26 cellular contexts compared by ENCODE assay signal in genomic region chr22:50686794-50687193, GRCh38. TPM values are rescaled to one million over a fixed set of nuclear protein-coding genes. Genes with fewer than 3 reads are reported as not detected.
DNase-seq lines count a peak whose midpoint lies in the region; ATAC-seq, FAIRE-seq and TF ChIP-seq lines count a peak whose summit lies in the region.
"Had no signal": no experiment of that assay in that cellular context is flagged by ENCODE, and none has a peak within 500 bp of the region (broad histone marks: within the 10 kb centered on the region; RNA-seq: fewer than 3 reads in every experiment).

No MANE protein-coding gene starts in this region.

- CTCF ChIA-PET in activated naive CD4-positive, alpha-beta T cell treated with anti-CD3 and anti-CD28 coated beads for 36 hours (lab: Charles Lee): no interaction called here

- no peak for ATAC-seq in left ventricle myocardium superior
- no peak for ATAC-seq in HG03159 (IDR thresholded peaks at IDR 0.05; ENCODE audit: unreplicated experiment)

- H2AFZ ChIP-seq in osteoblast (ENCODE audit: low read length): no peak overlapping the region

- peaks cover 3% of the 10 kb centered on the region for H3K27me3 Mint-ChIP-seq in activated naive CD4-positive, alpha-beta T cell treated with anti-CD3 and anti-CD28 coated beads for 36 hours (ENCODE audit: low read depth)

- no peak for TF ChIP-seq CTCF in osteoblast (IDR thresholded peaks at IDR 0.05; ENCODE audit: extremely low read depth, low read depth, low read length)
- no peak for TF ChIP-seq CTCF in D721Med (IDR thresholded peaks at IDR 0.05; ENCODE audit: insufficient read depth, missing control alignments)

- H3K4me3 Mint-ChIP-seq in activated naive CD4-positive, alpha-beta T cell treated with anti-CD3 and anti-CD28 coated beads for 36 hours: no peak overlapping the region
- H3K4me3 Mint-ChIP-seq: CD8-positive, alpha-beta memory T cell had no signal

- intact Hi-C loops in cardiac septum (cut with DNase I) (no loop called here), left ventricle myocardium superior (cut with micrococcal nuclease) (no loop called here)
- intact Hi-C loops in activated naive CD4-positive, alpha-beta T cell treated with anti-CD3 and anti-CD28 coated beads for 36 hours (cut with micrococcal nuclease): no loop called here

- H3K27me3 ChIP-seq in osteoblast (ENCODE audit: insufficient read depth, low read length): peaks cover 3% of the 10 kb centered on the region
- H3K27me3 ChIP-seq: BLaER1 had no signal

- H4K20me1 ChIP-seq in osteoblast (ENCODE audit: insufficient read depth, low read length): no peaks in the 10 kb centered on the region

- no peak overlapping the region for H3K4me3 ChIP-seq in osteoblast (ENCODE audit: insufficient read depth, low read length)
- H3K4me3 ChIP-seq: BLaER1 had no signal

- no peak overlapping the region for H3K27ac Mint-ChIP-seq in activated naive CD4-positive, alpha-beta T cell treated with anti-CD3 and anti-CD28 coated beads for 36 hours
- H3K27ac Mint-ChIP-seq: CD8-positive, alpha-beta memory T cell had no signal

- peaks cover under 1% of the 10 kb centered on the region for H3K4me1 Mint-ChIP-seq in activated naive CD4-positive, alpha-beta T cell treated with anti-CD3 and anti-CD28 coated beads for 36 hours (ENCODE audit: low read depth)
- H3K4me1 Mint-ChIP-seq: CD8-positive, alpha-beta memory T cell had no signal

- H3K36me3 ChIP-seq in osteoblast (ENCODE audit: insufficient read depth, low read length): no peaks in the 10 kb centered on the region

- no peak overlapping the region for H3K27ac ChIP-seq in osteoblast (ENCODE audit: low read depth, low read length)
- H3K27ac ChIP-seq: BLaER1, KMS-11 had no signal

- H3K9me3 ChIP-seq in osteoblast (ENCODE audit: low read depth, low read length): no peaks in the 10 kb centered on the region

- no peak overlapping the region for H3K4me2 ChIP-seq in osteoblast (ENCODE audit: insufficient read depth, low read length)
- H3K4me2 ChIP-seq: BLaER1, KMS-11 had no signal

- H3K36me3 Mint-ChIP-seq in activated naive CD4-positive, alpha-beta T cell treated with anti-CD3 and anti-CD28 coated beads for 36 hours (ENCODE audit: low read depth): no peaks in the 10 kb centered on the region

- no peaks in the 10 kb centered on the region for H3K79me2 ChIP-seq in osteoblast (ENCODE audit: insufficient read depth, low read length)

- H3K9me3 Mint-ChIP-seq in activated naive CD4-positive, alpha-beta T cell treated with anti-CD3 and anti-CD28 coated beads for 36 hours: no peaks in the 10 kb centered on the region

- FAIRE-seq in GM12891 (lab: Jason Lieb, UNC): no peak
- FAIRE-seq in D721Med (lab: Jason Lieb, UNC): no peak
- FAIRE-seq: HTR-8/SVneo had no signal

- DNase-seq in cardiac septum (ENCODE audit: low spot score) (peak; percentile 63), left ventricle myocardium superior (no peak), GM12891 (ENCODE audit: insufficient read length, low spot score) (peak; percentile 2), iPS-NIHi11 (ENCODE audit: low spot score) (peak; percentile 1), osteoblast (ENCODE audit: insufficient read length, low spot score, missing footprints) (peak; percentile 27), D721Med (ENCODE audit: insufficient read length, low spot score) (no peak)
- DNase-seq in activated naive CD4-positive, alpha-beta T cell treated with anti-CD3 and anti-CD28 coated beads for 36 hours: no peak
- DNase-seq: Calu3; CD8-positive, alpha-beta memory T cell; DMS53; GOT3; HCEC 1CT; IMR-90; NCI-H1105; NCI-H1694; NCI-H2081; NCI-H2171; NCI-H524 treated with DMSO at 0.1 percent for 48 hours; NCI-H82; Right ventricle myocardium superior had no signal

- no peaks in the 10 kb centered on the region for H3K4me1 ChIP-seq in osteoblast (ENCODE audit: insufficient read depth, low read length)

- no peak for TF ChIP-seq POLR2A in GM12891 (IDR thresholded peaks at IDR 0.05; ENCODE audit: low read depth, low read length)

TF ChIP-seq in GM12891, 5 proteins besides CTCF, POLR2A, EP300 and RAD21:
- no peak for TF ChIP-seq SPI1 (IDR thresholded peaks at IDR 0.05; ENCODE audit: low read depth, low read length)
- no peak for TF ChIP-seq PAX5 (IDR thresholded peaks at IDR 0.05; ENCODE audit: insufficient read depth, low read length, severe bottlenecking)
- no peak for TF ChIP-seq TAF1 (IDR thresholded peaks at IDR 0.05; ENCODE audit: low read depth, low read length)
- TF ChIP-seq POLR2AphosphoS5 (IDR thresholded peaks at IDR 0.05; ENCODE audit: low read depth, low read length): no peak
- TF ChIP-seq POU2F2 (IDR thresholded peaks at IDR 0.05; ENCODE audit: low read depth, low read length): no peak

RNA-seq across cellular contexts. Expression of gene SHANK3, which starts 14.2 kb away (rescaled TPM):
- total RNA-seq in cardiac septum (25.9 TPM), left ventricle myocardium superior (22.9 TPM), osteoblast (0.36 and 0.59 TPM in 2 replicates)
- polyA plus RNA-seq in GM12891 (2012; ENCODE audit: low read depth, missing spikeins): 0.15 TPM
- under 1 TPM; 0.07 TPM for total RNA-seq in activated naive CD4-positive, alpha-beta T cell treated with anti-CD3 and anti-CD28 coated beads for 36 hours
- polyA plus RNA-seq: CD8-positive, alpha-beta memory T cell had no signal

RNA-seq across cellular contexts. Expression of gene ACR, which starts 51.2 kb away (rescaled TPM):
- total RNA-seq in cardiac septum: 0.40 TPM
- total RNA-seq in left ventricle myocardium superior: not detected
- polyA plus RNA-seq in GM12891 (2012; ENCODE audit: low read depth, missing spikeins): not detected
- 1.4 TPM in 1 of 2 replicates, not detected in the other for total RNA-seq in osteoblast
- total RNA-seq in activated naive CD4-positive, alpha-beta T cell treated with anti-CD3 and anti-CD28 coated beads for 36 hours: not detected
- total RNA-seq: A673; Calu3; CD8-positive, alpha-beta memory T cell; IMR-90; SK-MEL-5 had no signal
- polyA plus RNA-seq: CD8-positive, alpha-beta memory T cell; IMR-90 had no signal

RNA-seq across cellular contexts. Expression of gene ARSA, which starts 58.8 kb away (rescaled TPM):
- total RNA-seq in cardiac septum (33.7 TPM), left ventricle myocardium superior (22.2 TPM), osteoblast (35.1 and 38.4 TPM in 2 replicates)
- polyA plus RNA-seq in GM12891 (2012; ENCODE audit: low read depth, missing spikeins): 11.9 TPM
- 10 to 100 TPM; 17.8 to 19.2 TPM for total RNA-seq in activated naive CD4-positive, alpha-beta T cell treated with anti-CD3 and anti-CD28 coated beads for 36 hours

Comparison
In these comparisons a context has a peak if more than half of its experiments do, and no peak if none do; other contexts are left out.
1. DNase-seq: peak in cardiac septum (single experiment), GM12891 (single experiment), iPS-NIHi11 (single experiment) and osteoblast (single experiment); none in left ventricle myocardium superior (single experiment), D721Med (single experiment) and activated naive CD4-positive, alpha-beta T cell treated with anti-CD3 and anti-CD28 coated beads for 36 hours (single experiment).
2. RNA of gene SHANK3, which starts 14.2 kb away (total RNA-seq): 25.9 TPM in cardiac septum (single experiment) and 22.9 TPM in left ventricle myocardium superior (single experiment); 0.36 to 0.59 TPM in osteoblast and 0.07 TPM in activated naive CD4-positive, alpha-beta T cell treated with anti-CD3 and anti-CD28 coated beads for 36 hours; every median in the first group is over 10 times any median in the second.